In genomic region chrX:7307720-7308119, GRCh38 we compare ENCODE assay signal across 32 cellular contexts.
"Had no signal": no experiment of that assay in that cellular context is flagged by ENCODE, and none has a peak within 500 bp of the region (broad histone marks: within the 10 kb centered on the region; RNA-seq: fewer than 3 reads in every experiment).

No MANE protein-coding gene starts in this region.

- H3K27ac ChIP-seq: adrenal gland, ascending aorta, body of pancreas, brain microvascular endothelial cell, breast epithelium, cardiac muscle cell had no signal

- H3K4me3 ChIP-seq: adrenal gland, ascending aorta, body of pancreas, breast epithelium, cardiac muscle cell had no signal

- H3K9me3 ChIP-seq: adrenal gland, ascending aorta, body of pancreas, breast epithelium had no signal

- H3K36me3 ChIP-seq: adrenal gland, brain microvascular endothelial cell, breast epithelium, cardiac muscle cell had no signal

- H3K27me3 ChIP-seq: adrenal gland, ascending aorta, body of pancreas, brain microvascular endothelial cell, breast epithelium, cardiac muscle cell had no signal

- DNase-seq: activated effector memory CD4-positive, alpha-beta T cell treated with anti-CD3 and anti-CD28 coated beads, Interleukin-2, amount 50 U/mL, for 16 hours; activated effector memory CD4-positive, alpha-beta T cell treated with Interleukin-2 at 50 U/mL for 16 hours; activated gamma-delta T cell; activated gamma-delta T cell treated with Interleukin-2 at 50 U/mL for 16 hours; activated naive CD4-positive, alpha-beta T cell; activated naive CD4-positive, alpha-beta T cell treated with anti-CD3 and anti-CD28 coated beads for 36 hours; activated naive CD4-positive, alpha-beta T cell treated with anti-CD3 and anti-CD28 coated beads, Interleukin-2, amount 10 ng/mL, durations not matched to agents 7 days and 5 days; activated naive CD4-positive, alpha-beta T cell treated with anti-CD3 and anti-CD28 coated beads, Interleukin-2, amount 50 U/mL, for 16 hours; activated naive CD4-positive, alpha-beta T cell treated with Interleukin-2 at 50 U/mL for 16 hours; activated naive CD8-positive, alpha-beta T cell treated with anti-CD3 and anti-CD28 coated beads for 36 hours; activated naive CD8-positive, alpha-beta T cell treated with anti-CD3 and anti-CD28 coated beads, Interleukin-2, amount 10 ng/mL, durations not matched to agents 7 days and 5 days; activated naive CD8-positive, alpha-beta T cell treated with anti-CD3 and anti-CD28 coated beads, Interleukin-2, amount 50 U/mL, for 24 hours; activated T-cell treated with anti-CD3 and anti-CD28 coated beads, Interleukin-2, amount 50 U/mL, for 1 hour; activated T-cell treated with anti-CD3 and anti-CD28 coated beads, Interleukin-2, amount 50 U/mL, for 24 hours; activated T-cell treated with anti-CD3 and anti-CD28 coated beads, Interleukin-2, amount 50 U/mL, for 4 hours; activated T-cell treated with anti-CD3 and anti-CD28 coated beads, Interleukin-2, amount 50 U/mL, for 48 hours; activated T-cell treated with anti-CD3 and anti-CD28 coated beads, Interleukin-2, amount 50 U/mL, for 72 hours; adrenal gland; amniotic stem cell; amygdala; anterior cingulate cortex; aorta; body of pancreas; brain microvascular endothelial cell; caudate nucleus; central memory CD4-positive, alpha-beta T cell; cerebellar nuclear complex had no signal

- H3K4me1 ChIP-seq: adrenal gland, ascending aorta, body of pancreas, breast epithelium had no signal

- ATAC-seq: activated naive CD4-positive, alpha-beta T cell treated with anti-CD3 and anti-CD28 coated beads, Interleukin-2, amount 50 U/mL, for 72 hours; activated naive CD8-positive, alpha-beta T cell treated with anti-CD3 and anti-CD28 coated beads, Interleukin-2, amount 50 U/mL, for 24 hours; activated T-cell treated with anti-CD3 and anti-CD28 coated beads, Interleukin-2, amount 50 U/mL, for 4 hours; activated T-cell treated with anti-CD3 and anti-CD28 coated beads, Interleukin-2, amount 50 U/mL, for 72 hours; activated T-helper 17 cell treated with anti-CD3 and anti-CD28 coated beads, Interleukin-2, amount 50 U/mL, for 72 hours; body of pancreas had no signal
